Comparison of ENCODE assay signal across 1 cellular context in genomic region chr9:128788445-128788844, GRCh38.
TF ChIP-seq lines count a peak whose summit lies in the region.

No MANE protein-coding gene starts in this region.

TF ChIP-seq in endothelial cell of umbilical vein, 7 proteins besides CTCF, POLR2A, EP300 and RAD21:
- no peak for TF ChIP-seq JUN (IDR thresholded peaks at IDR 0.05; ENCODE audit: borderline replicate concordance, insufficient read depth, insufficient read length, low read depth)
- no peak for TF ChIP-seq POLR2AphosphoS5 (IDR thresholded peaks at IDR 0.05; ENCODE audit: insufficient read depth, low read depth, low read length)
- TF ChIP-seq MYC (IDR thresholded peaks at IDR 0.05; ENCODE audit: low read depth, low read length) = no peak
- TF ChIP-seq MAX (IDR thresholded peaks at IDR 0.05; ENCODE audit: insufficient read depth, insufficient read length) = no peak
